Comparison of ENCODE assay signal across 8 cellular contexts in genomic region chr1:23568608-23569383, GRCh38. TPM values are rescaled to one million over a fixed set of nuclear protein-coding genes. Genes with fewer than 3 reads are reported as not detected.
DNase-seq lines count a peak whose midpoint lies in the region; ATAC-seq and TF ChIP-seq lines count a peak whose summit lies in the region.

No MANE protein-coding gene starts in this region.

- no peak for TF ChIP-seq CTCF in transverse colon (IDR thresholded peaks at IDR 0.05)

- intact Hi-C loops in transverse colon (cut with DNase I; ENCODE audit: low total_unique reads), result no loop called here

- H3K9ac ChIP-seq in mesenchymal stem cell (ENCODE audit: low read length), result peak overlapping the region; percentile 86

- H3K27ac Mint-ChIP-seq in central memory CD8-positive, alpha-beta T cell (ENCODE audit: low read depth), result peak overlapping the region; percentile 27

- no peak overlapping the region for H2AK5ac ChIP-seq in mesenchymal stem cell (ENCODE audit: low read length, severe bottlenecking)

- no peak overlapping the region for H2BK5ac ChIP-seq in mesenchymal stem cell (ENCODE audit: low read depth, low read length, poor library complexity, severe bottlenecking)

- H4K8ac ChIP-seq in mesenchymal stem cell (ENCODE audit: low read length), result peak overlapping the region; percentile 86

- H3K27ac ChIP-seq in mesenchymal stem cell (ENCODE audit: low read length, poor library complexity, severe bottlenecking), result no peak overlapping the region
- H3K27ac ChIP-seq in transverse colon, result peak overlapping the region; percentile 73 to 84 (median 76)

- in situ Hi-C loops in transverse colon (cut with MboI; ENCODE audit: low pct_ligation_motif_present in 1 of 4, low pct_unique_long_range_greater_than_20kb in 1 of 4, low sequenced_read_pairs in 3 of 4), result no loop called here

- H3K4ac ChIP-seq in mesenchymal stem cell (ENCODE audit: low read depth in 1 of 2, low read length in 2 of 2), result peak overlapping the region; percentile 87 to 92

- H3K4me1 Mint-ChIP-seq in activated T-cell treated with anti-CD3 and anti-CD28 coated beads, Interleukin-2, amount 50 U/mL, for 4 hours (ENCODE audit: low read depth), result peaks cover 12% of the 10 kb centered on the region
- H3K4me1 Mint-ChIP-seq in central memory CD8-positive, alpha-beta T cell, result peaks cover 8% of the 10 kb centered on the region

- ATAC-seq in activated T-cell treated with anti-CD3 and anti-CD28 coated beads, Interleukin-2, amount 50 U/mL, for 4 hours, result no peak
- ATAC-seq in central memory CD8-positive, alpha-beta T cell (replicated peaks; ENCODE audit: extremely low read depth, poor library complexity, severe bottlenecking), result no peak
- ATAC-seq in HG02623 (IDR thresholded peaks at IDR 0.05; ENCODE audit: unreplicated experiment), result no peak

- H3K4me3 ChIP-seq in mesenchymal stem cell (ENCODE audit: insufficient read depth in 1 of 2, low read depth in 1 of 2, low read length in 2 of 2), result peak overlapping the region; percentile 54 to 76
- H3K4me3 ChIP-seq in transverse colon, result peak overlapping the region; percentile 50 to 66 (median 54)

- peak overlapping the region; percentile 91 to 99 for H2BK12ac ChIP-seq in mesenchymal stem cell (ENCODE audit: low read length in 2 of 2)

- peaks cover 0 to 12% of the 10 kb centered on the region in 2 experiments for H3K27me3 ChIP-seq in mesenchymal stem cell (ENCODE audit: control insufficient read depth in 1 of 2, insufficient read depth in 1 of 2, low read length in 2 of 2)
- H3K27me3 ChIP-seq in transverse colon, result peaks cover 3% of the 10 kb centered on the region

- peak overlapping the region; percentile 98 for H2BK120ac ChIP-seq in mesenchymal stem cell (ENCODE audit: low read depth, low read length)

- peak overlapping the region; percentile 95 for H3K4me2 ChIP-seq in mesenchymal stem cell (ENCODE audit: low read length, poor library complexity, severe bottlenecking)

- H3K14ac ChIP-seq in mesenchymal stem cell (ENCODE audit: low read length in 2 of 2), result peak overlapping the region in 1 of 2 experiments; percentile 88

- H3K36me3 ChIP-seq in mesenchymal stem cell (ENCODE audit: control insufficient read depth in 1 of 2, insufficient read depth in 2 of 2, low read depth in 1 of 2, low read length in 2 of 2), result no peaks in the 10 kb centered on the region
- no peaks in the 10 kb centered on the region for H3K36me3 ChIP-seq in transverse colon

- 35% methylated on average over 16 of the region's 16 CpGs for WGBS in mesenchymal stem cell
- 33 to 42% methylated on average over 7 to 16 of the region's 16 CpGs for WGBS in transverse colon (ENCODE audit: low coverage in 1 of 2), 2 donors

- H3K18ac ChIP-seq in mesenchymal stem cell (ENCODE audit: low read depth in 1 of 2, low read length in 2 of 2), result peak overlapping the region; percentile 69 to 99

- H3K9me3 Mint-ChIP-seq in activated T-cell treated with anti-CD3 and anti-CD28 coated beads, Interleukin-2, amount 50 U/mL, for 4 hours, result no peaks in the 10 kb centered on the region
- H3K9me3 Mint-ChIP-seq in central memory CD8-positive, alpha-beta T cell, result no peaks in the 10 kb centered on the region

- H2AFZ ChIP-seq in mesenchymal stem cell (ENCODE audit: low read depth, low read length), result peak overlapping the region; percentile 34

- H3K9me3 ChIP-seq in mesenchymal stem cell (ENCODE audit: control insufficient read depth, low read length) (no peaks in the 10 kb centered on the region), transverse colon (no peaks in the 10 kb centered on the region)

- TF ChIP-seq EP300 in transverse colon (IDR thresholded peaks at IDR 0.05; ENCODE audit: low read depth), result no peak

- H3K27me3 Mint-ChIP-seq in activated T-cell treated with anti-CD3 and anti-CD28 coated beads, Interleukin-2, amount 50 U/mL, for 4 hours (ENCODE audit: low read depth), result peaks cover 28% of the 10 kb centered on the region
- peaks cover 61% of the 10 kb centered on the region for H3K27me3 Mint-ChIP-seq in central memory CD8-positive, alpha-beta T cell

- H3K4me1 ChIP-seq in mesenchymal stem cell (ENCODE audit: control insufficient read depth, insufficient read depth, low read depth, low read length), result peaks cover 8% of the 10 kb centered on the region
- peaks cover 11 to 30% (median 25%) of the 10 kb centered on the region in 4 donors for H3K4me1 ChIP-seq in transverse colon

- peak overlapping the region; percentile 72 for H4K91ac ChIP-seq in mesenchymal stem cell (ENCODE audit: low read length)

- no peaks in the 10 kb centered on the region for H3K79me1 ChIP-seq in mesenchymal stem cell (replicated peaks; ENCODE audit: low read length, poor library complexity, severe bottlenecking)

- H3K36me3 Mint-ChIP-seq in activated T-cell treated with anti-CD3 and anti-CD28 coated beads, Interleukin-2, amount 50 U/mL, for 4 hours (ENCODE audit: insufficient read depth), result no peaks in the 10 kb centered on the region
- peaks cover 8% of the 10 kb centered on the region for H3K36me3 Mint-ChIP-seq in central memory CD8-positive, alpha-beta T cell (ENCODE audit: insufficient read depth)

- H2BK15ac ChIP-seq in mesenchymal stem cell (ENCODE audit: low read depth, poor library complexity, severe bottlenecking), result peak overlapping the region; percentile 29

- H3K4me3 Mint-ChIP-seq in activated T-cell treated with anti-CD3 and anti-CD28 coated beads, Interleukin-2, amount 50 U/mL, for 4 hours, result peak overlapping the region; percentile 82
- peak overlapping the region; percentile 75 for H3K4me3 Mint-ChIP-seq in central memory CD8-positive, alpha-beta T cell

- H3K23ac ChIP-seq in mesenchymal stem cell (ENCODE audit: low read length in 2 of 2), result no peak overlapping the region

- TF ChIP-seq POLR2A in transverse colon (IDR thresholded peaks at IDR 0.05), result no peak

- DNase-seq in activated T-cell treated with anti-CD3 and anti-CD28 coated beads, Interleukin-2, amount 50 U/mL, for 4 hours, result no peak
- no peak for DNase-seq in activated T-cell treated with anti-CD3 and anti-CD28 coated beads, Interleukin-2, amount 50 U/mL, for 1 hour
- no peak for DNase-seq in central memory CD8-positive, alpha-beta T cell (ENCODE audit: low spot score in 2 of 2)
- no peak for DNase-seq in mesenchymal stem cell
- DNase-seq in transverse colon, result no peak
- DNase-seq in NCI-H187 (lab: John Stamatoyannopoulos, UW), result no peak
- no peak for DNase-seq in cortex of kidney (lab: John Stamatoyannopoulos, UW)

RNA-seq across cellular contexts. Expression of gene ID3, which starts 9.5 kb away (rescaled TPM):
- 10 to 100 TPM; 15.1 to 17.1 (median 15.1) TPM for total RNA-seq in activated T-cell treated with anti-CD3 and anti-CD28 coated beads, Interleukin-2, amount 50 U/mL, for 4 hours
- polyA plus RNA-seq in mesenchymal stem cell (2013, experiment 1 of 2), result 497 TPM
- 504 TPM for polyA plus RNA-seq in mesenchymal stem cell (2013, experiment 2 of 2)
- total RNA-seq in transverse colon, result 100 to 1,000 TPM; 174 to 363 (median 253) TPM

RNA-seq across cellular contexts. Expression of gene E2F2, which starts 37.8 kb away (rescaled TPM):
- 1 to 10 TPM; 5.5 to 9.3 (median 7.2) TPM for total RNA-seq in activated T-cell treated with anti-CD3 and anti-CD28 coated beads, Interleukin-2, amount 50 U/mL, for 4 hours
- polyA plus RNA-seq in mesenchymal stem cell (2013, experiment 1 of 2), result 0.59 TPM
- 0.44 TPM for polyA plus RNA-seq in mesenchymal stem cell (2013, experiment 2 of 2)
- total RNA-seq in transverse colon, result 10 to 100 TPM in 2 of 4 donors, 1 to 10 TPM in 2; 6.7 to 11.6 (median 8.9) TPM

Comparison
In these comparisons a context has a peak if more than half of its experiments do, and no peak if none do; other contexts are left out.
1. RNA of gene ID3, which starts 9.5 kb away (total RNA-seq): 174 to 363 TPM in transverse colon; 15.1 to 17.1 TPM in activated T-cell treated with anti-CD3 and anti-CD28 coated beads, Interleukin-2, amount 50 U/mL, for 4 hours; every median in the first group is over 4 times any median in the second.